ENCODE assay signal across 8 cellular contexts in genomic region chr1:88973520-88974137, GRCh38. TPM values are rescaled to one million over a fixed set of nuclear protein-coding genes. Genes with fewer than 3 reads are reported as not detected.
DNase-seq lines count a peak whose midpoint lies in the region; ATAC-seq and TF ChIP-seq lines count a peak whose summit lies in the region.

No MANE protein-coding gene starts in this region.

- no peaks in the 10 kb centered on the region for H3K9me3 Mint-ChIP-seq in activated CD8-positive, alpha-beta T cell treated with anti-CD3 and anti-CD28 coated beads for 36 hours
- no peaks in the 10 kb centered on the region for H3K9me3 Mint-ChIP-seq in activated CD8-positive, alpha-beta T cell treated with anti-CD3 and anti-CD28 coated beads, Interleukin-2, amount 10 ng/mL, durations not matched to agents 7 days and 5 days (ENCODE audit: insufficient read depth)

- intact Hi-C loops in activated CD8-positive, alpha-beta T cell treated with anti-CD3 and anti-CD28 coated beads for 36 hours (cut with micrococcal nuclease) = no loop called here
- intact Hi-C loops in ascending aorta (cut with DNase I) (no loop called here), left lung (cut with DNase I) (loop anchor here in 1 of 2 donors (10.0 kb wide), 1 partner anchor 391 kb away; the partner anchor contains the start of gene GBP6)

- H3K4me1 Mint-ChIP-seq in activated CD8-positive, alpha-beta T cell treated with anti-CD3 and anti-CD28 coated beads for 36 hours (ENCODE audit: low read depth) = peaks cover 32% of the 10 kb centered on the region
- peaks cover 33% of the 10 kb centered on the region for H3K4me1 Mint-ChIP-seq in activated CD8-positive, alpha-beta T cell treated with anti-CD3 and anti-CD28 coated beads, Interleukin-2, amount 10 ng/mL, durations not matched to agents 7 days and 5 days (ENCODE audit: low read depth)

- POLR2A ChIA-PET in activated CD8-positive, alpha-beta T cell treated with anti-CD3 and anti-CD28 coated beads for 36 hours (lab: Charles Lee) = interaction anchor here (0.6 to 1.0 kb wide), 2 partner anchors 48 to 82 kb away, joined by 3 to 4 read pairs; partner anchors contain the start of gene GTF2B
- POLR2A ChIA-PET in activated CD8-positive, alpha-beta T cell treated with anti-CD3 and anti-CD28 coated beads, Interleukin-2, amount 10 ng/mL, durations not matched to agents 7 days and 5 days (lab: Charles Lee) = interaction anchor here (1.4 kb wide), 1 partner anchor 299 kb away, joined by 3 read pairs; the partner anchor contains the start of gene GBP5

- peak; percentile 78 for TF ChIP-seq CTCF in activated CD8-positive, alpha-beta T cell treated with anti-CD3 and anti-CD28 coated beads for 36 hours (IDR thresholded peaks at IDR 0.05)
- TF ChIP-seq CTCF in LNCaP clone FGC (IDR thresholded peaks at IDR 0.05; ENCODE audit: control insufficient read depth, extremely low read depth, insufficient read depth) = peak; percentile 58
- TF ChIP-seq CTCF in ascending aorta (IDR thresholded peaks at IDR 0.05) = peak; percentile 24 to 64 (median 45)
- TF ChIP-seq CTCF in left lung (IDR thresholded peaks at IDR 0.05) = peak; percentile 56 to 57

- H3K27ac ChIP-seq in ascending aorta = no peak overlapping the region
- no peak overlapping the region for H3K27ac ChIP-seq in left lung

- H3K4me1 ChIP-seq in ascending aorta = no peaks in the 10 kb centered on the region
- H3K4me1 ChIP-seq in left lung = peaks cover 3% of the 10 kb centered on the region in 2 donors

- CTCF ChIA-PET in activated CD8-positive, alpha-beta T cell treated with anti-CD3 and anti-CD28 coated beads for 36 hours (lab: Charles Lee) = interaction anchor here (0.7 to 3.6 kb wide), 34 partner anchors 10 to 483 kb away, joined by 3 to 39 read pairs (median 4); partner anchors contain the start of genes GBP6 and GBP7
- CTCF ChIA-PET in activated CD8-positive, alpha-beta T cell treated with anti-CD3 and anti-CD28 coated beads, Interleukin-2, amount 10 ng/mL, durations not matched to agents 7 days and 5 days (lab: Charles Lee) = interaction anchor here (0.7 to 7.1 kb wide), 24 partner anchors 9 to 483 kb away, joined by 3 to 79 read pairs (median 4); partner anchors contain the start of genes GBP2 and GBP6

- peak; percentile 68 for ATAC-seq in activated CD8-positive, alpha-beta T cell treated with anti-CD3 and anti-CD28 coated beads for 36 hours
- no peak for ATAC-seq in activated CD8-positive, alpha-beta T cell treated with anti-CD3 and anti-CD28 coated beads, Interleukin-2, amount 10 ng/mL, durations not matched to agents 7 days and 5 days
- ATAC-seq in left lung (peak; percentile 44), GM21526 (IDR thresholded peaks at IDR 0.05; ENCODE audit: low FRiP score, unreplicated experiment) (no peak), HG02970 (IDR thresholded peaks at IDR 0.05; ENCODE audit: low FRiP score, unreplicated experiment) (no peak)

- H3K9me3 ChIP-seq in ascending aorta (no peaks in the 10 kb centered on the region), left lung (no peaks in the 10 kb centered on the region)

- H3K27ac Mint-ChIP-seq in activated CD8-positive, alpha-beta T cell treated with anti-CD3 and anti-CD28 coated beads for 36 hours = no peak overlapping the region
- no peak overlapping the region for H3K27ac Mint-ChIP-seq in activated CD8-positive, alpha-beta T cell treated with anti-CD3 and anti-CD28 coated beads, Interleukin-2, amount 10 ng/mL, durations not matched to agents 7 days and 5 days

- H3K4me3 Mint-ChIP-seq in activated CD8-positive, alpha-beta T cell treated with anti-CD3 and anti-CD28 coated beads for 36 hours = no peak overlapping the region
- H3K4me3 Mint-ChIP-seq in activated CD8-positive, alpha-beta T cell treated with anti-CD3 and anti-CD28 coated beads, Interleukin-2, amount 10 ng/mL, durations not matched to agents 7 days and 5 days = no peak overlapping the region

- no peaks in the 10 kb centered on the region for H3K27me3 ChIP-seq in ascending aorta
- no peaks in the 10 kb centered on the region for H3K27me3 ChIP-seq in left lung

- H3K36me3 ChIP-seq in ascending aorta (peaks cover 3 to 16% of the 10 kb centered on the region in 2 donors), left lung (peaks cover 0 to 11% of the 10 kb centered on the region in 2 donors)

- H3K4me3 ChIP-seq in LNCaP clone FGC (ENCODE audit: low read depth, low read length) = no peak overlapping the region
- H3K4me3 ChIP-seq in ascending aorta = no peak overlapping the region
- H3K4me3 ChIP-seq in left lung = no peak overlapping the region

- no peaks in the 10 kb centered on the region for H3K27me3 Mint-ChIP-seq in activated CD8-positive, alpha-beta T cell treated with anti-CD3 and anti-CD28 coated beads for 36 hours
- H3K27me3 Mint-ChIP-seq in activated CD8-positive, alpha-beta T cell treated with anti-CD3 and anti-CD28 coated beads, Interleukin-2, amount 10 ng/mL, durations not matched to agents 7 days and 5 days (ENCODE audit: low read depth) = no peaks in the 10 kb centered on the region

- DNase-seq in activated CD8-positive, alpha-beta T cell treated with anti-CD3 and anti-CD28 coated beads for 36 hours = no peak
- DNase-seq in activated CD8-positive, alpha-beta T cell treated with anti-CD3 and anti-CD28 coated beads, Interleukin-2, amount 10 ng/mL, durations not matched to agents 7 days and 5 days = no peak
- DNase-seq in LNCaP clone FGC (ENCODE audit: low read depth) (no peak), ascending aorta (ENCODE audit: low spot score in 2 of 2) (no peak), left lung (no peak), T1000 (lab: John Stamatoyannopoulos, UW) (no peak)

- H3K36me3 Mint-ChIP-seq in activated CD8-positive, alpha-beta T cell treated with anti-CD3 and anti-CD28 coated beads for 36 hours (ENCODE audit: low read depth) = peaks cover 21% of the 10 kb centered on the region
- peaks cover 34% of the 10 kb centered on the region for H3K36me3 Mint-ChIP-seq in activated CD8-positive, alpha-beta T cell treated with anti-CD3 and anti-CD28 coated beads, Interleukin-2, amount 10 ng/mL, durations not matched to agents 7 days and 5 days (ENCODE audit: low read depth)

RNA-seq across cellular contexts. Expression of gene KYAT3, which starts 18.8 kb away (rescaled TPM):
- 10 to 100 TPM; 39.4 to 46.6 TPM for total RNA-seq in activated CD8-positive, alpha-beta T cell treated with anti-CD3 and anti-CD28 coated beads for 36 hours
- 10 to 100 TPM; 30.4 to 31.2 TPM for total RNA-seq in activated CD8-positive, alpha-beta T cell treated with anti-CD3 and anti-CD28 coated beads, Interleukin-2, amount 10 ng/mL, durations not matched to agents 7 days and 5 days
- 9.3 TPM for total RNA-seq in ascending aorta
- 10 to 100 TPM; 16.4 to 20.5 TPM for total RNA-seq in left lung

RNA-seq across cellular contexts. Expression of gene RBMXL1, which starts 18.8 kb away (rescaled TPM):
- 10 to 100 TPM; 19.6 to 20.8 TPM for total RNA-seq in activated CD8-positive, alpha-beta T cell treated with anti-CD3 and anti-CD28 coated beads for 36 hours
- 10 to 100 TPM; 17.4 to 20.3 TPM for total RNA-seq in activated CD8-positive, alpha-beta T cell treated with anti-CD3 and anti-CD28 coated beads, Interleukin-2, amount 10 ng/mL, durations not matched to agents 7 days and 5 days
- total RNA-seq in ascending aorta (11.5 TPM), left lung (10 to 100 TPM; 15.3 to 16.3 TPM)

RNA-seq across cellular contexts. Expression of gene GBP3, which starts 49.0 kb away (rescaled TPM):
- total RNA-seq in activated CD8-positive, alpha-beta T cell treated with anti-CD3 and anti-CD28 coated beads for 36 hours = 1 to 10 TPM; 4.7 to 5.7 TPM
- total RNA-seq in activated CD8-positive, alpha-beta T cell treated with anti-CD3 and anti-CD28 coated beads, Interleukin-2, amount 10 ng/mL, durations not matched to agents 7 days and 5 days = 10 to 100 TPM; 16.7 to 18.9 TPM
- total RNA-seq in ascending aorta (28.5 TPM), left lung (10 to 100 TPM; 31.0 to 32.6 TPM)

Comparison
In these comparisons a context has a peak if more than half of its experiments do, and no peak if none do; other contexts are left out.
1. ATAC-seq: peak in activated CD8-positive, alpha-beta T cell treated with anti-CD3 and anti-CD28 coated beads for 36 hours (single experiment) and left lung (single experiment); none in activated CD8-positive, alpha-beta T cell treated with anti-CD3 and anti-CD28 coated beads, Interleukin-2, amount 10 ng/mL, durations not matched to agents 7 days and 5 days (single experiment), GM21526 (single experiment) and HG02970 (single experiment).
2. Peak in every context shown above with its lines, with median percentiles within 50 percentile points of each other: CTCF ChIP-seq.